ENCODE assay signal across 8 cellular contexts in genomic region chr14:24443053-24443683, GRCh38. TPM values are rescaled to one million over a fixed set of nuclear protein-coding genes. Genes with fewer than 3 reads are reported as not detected.
A peak's percentile ranks its signal among the peaks of the same experiment; 100 is the strongest.
DNase-seq lines count a peak whose midpoint lies in the region; ATAC-seq, FAIRE-seq and TF ChIP-seq lines count a peak whose summit lies in the region.

No MANE protein-coding gene starts in this region.

- H3K9me1 ChIP-seq in keratinocyte (ENCODE audit: control insufficient read depth, extremely low read depth, insufficient read depth, low read length): no peaks in the 10 kb centered on the region

- no peaks in the 10 kb centered on the region for H3K9me3 ChIP-seq in keratinocyte (ENCODE audit: control insufficient read depth, low read depth, low read length)

- peak overlapping the region; percentile 69 to 98 (median 97) for H3K4me3 ChIP-seq in keratinocyte (ENCODE audit: control insufficient read depth in 2 of 3, extremely low read depth in 1 of 3, insufficient read depth in 2 of 3, low read depth in 1 of 3, low read length in 3 of 3)

- H3K27ac ChIP-seq in keratinocyte (ENCODE audit: control insufficient read depth, insufficient read depth, low read length) (peak overlapping the region; percentile 90), temporal lobe (ENCODE audit: low read depth, low read length) (peak overlapping the region; percentile 98)

- CTCF ChIA-PET in activated CD4-positive, alpha-beta T cell treated with anti-CD3 and anti-CD28 coated beads for 36 hours (lab: Charles Lee): interaction anchor here (0.6 to 5.3 kb wide), 4 partner anchors 12 to 268 kb away, joined by 3 to 66 read pairs (median 21); partner anchors contain the start of genes CBLN3 and KHNYN

- H3K27me3 ChIP-seq in keratinocyte (ENCODE audit: control insufficient read depth, extremely low read depth, insufficient read depth, low read length): no peaks in the 10 kb centered on the region

- intact Hi-C loops in activated CD4-positive, alpha-beta T cell treated with anti-CD3 and anti-CD28 coated beads for 36 hours (cut with DNase I, micrococcal nuclease): loop anchor here (2.0 to 5.0 kb wide), 9 partner anchors 211 to 1141 kb away; partner anchors contain the start of genes GMPR2 (in 1 of the 2), MDP1 (in 1 of the 2), NEDD8 (in 1 of the 2) and NGDN (in 1 of the 2)

- FAIRE-seq in keratinocyte (lab: Jason Lieb, UNC): no peak

- POLR2A ChIA-PET in activated CD4-positive, alpha-beta T cell treated with anti-CD3 and anti-CD28 coated beads for 36 hours (lab: Charles Lee): interaction anchor here (0.7 to 5.4 kb wide), 2 partner anchors 12 to 231 kb away, joined by 3 to 50 read pairs; partner anchors contain the start of genes CBLN3 and KHNYN

- H3K4me2 ChIP-seq in keratinocyte (ENCODE audit: control insufficient read depth, extremely low read depth, insufficient read depth, low read depth, low read length): peak overlapping the region; percentile 97

- H3K36me3 ChIP-seq in keratinocyte (ENCODE audit: control insufficient read depth in 2 of 2, extremely low read depth in 1 of 2, insufficient read depth in 2 of 2, low read length in 2 of 2): peaks cover 20 to 38% of the 10 kb centered on the region in 2 experiments

- H2AFZ ChIP-seq in keratinocyte (ENCODE audit: control insufficient read depth, low read length): peak overlapping the region; percentile 86

- peaks cover 12% of the 10 kb centered on the region for H3K4me1 ChIP-seq in keratinocyte (ENCODE audit: control insufficient read depth, extremely low read depth, insufficient read depth, low read length)

- no peaks in the 10 kb centered on the region for H3K27me3 Mint-ChIP-seq in activated CD4-positive, alpha-beta T cell treated with anti-CD3 and anti-CD28 coated beads for 36 hours
- H3K27me3 Mint-ChIP-seq in activated naive CD8-positive, alpha-beta T cell treated with anti-CD3 and anti-CD28 coated beads for 36 hours: no peaks in the 10 kb centered on the region

- peaks cover 19% of the 10 kb centered on the region for H3K79me2 ChIP-seq in keratinocyte (ENCODE audit: control insufficient read depth, insufficient read depth, low read length)

- H3K9me3 Mint-ChIP-seq in activated CD4-positive, alpha-beta T cell treated with anti-CD3 and anti-CD28 coated beads for 36 hours (ENCODE audit: low read depth): no peaks in the 10 kb centered on the region
- H3K9me3 Mint-ChIP-seq in activated naive CD8-positive, alpha-beta T cell treated with anti-CD3 and anti-CD28 coated beads for 36 hours: no peaks in the 10 kb centered on the region

- peaks cover 45% of the 10 kb centered on the region for H3K36me3 Mint-ChIP-seq in activated CD4-positive, alpha-beta T cell treated with anti-CD3 and anti-CD28 coated beads for 36 hours (ENCODE audit: low read depth)
- H3K36me3 Mint-ChIP-seq in activated naive CD8-positive, alpha-beta T cell treated with anti-CD3 and anti-CD28 coated beads for 36 hours: peaks cover 54% of the 10 kb centered on the region

- peak overlapping the region; percentile 99 for H3K27ac Mint-ChIP-seq in activated CD4-positive, alpha-beta T cell treated with anti-CD3 and anti-CD28 coated beads for 36 hours
- peak overlapping the region; percentile 99 for H3K27ac Mint-ChIP-seq in activated naive CD8-positive, alpha-beta T cell treated with anti-CD3 and anti-CD28 coated beads for 36 hours

- peaks cover 36% of the 10 kb centered on the region for H3K4me1 Mint-ChIP-seq in activated CD4-positive, alpha-beta T cell treated with anti-CD3 and anti-CD28 coated beads for 36 hours
- H3K4me1 Mint-ChIP-seq in activated naive CD8-positive, alpha-beta T cell treated with anti-CD3 and anti-CD28 coated beads for 36 hours: peaks cover 39% of the 10 kb centered on the region

- dilution Hi-C loops in keratinocyte (cut with MboI; ENCODE audit: extremely low pct_ligation_motif_present, low sequenced_read_pairs): no loop called here

- H3K9ac ChIP-seq in keratinocyte (ENCODE audit: control insufficient read depth, extremely low read depth, insufficient read depth, low read length): peak overlapping the region; percentile 90

- TF ChIP-seq CTCF in keratinocyte (optimal IDR thresholded peaks at IDR 0.05 in 1 of 3, IDR thresholded peaks at IDR 0.05 in 1 of 3, conservative IDR thresholded peaks at IDR 0.05 in 1 of 3; ENCODE audit: extremely low read depth in 1 of 3, insufficient read depth in 2 of 3, low read length in 3 of 3): no peak

- H4K20me1 ChIP-seq in keratinocyte (ENCODE audit: control insufficient read depth, extremely low read depth, insufficient read depth, low read length): no peaks in the 10 kb centered on the region

- DNase-seq in activated CD4-positive, alpha-beta T cell treated with anti-CD3 and anti-CD28 coated beads for 36 hours: no peak
- no peak for DNase-seq in activated CD4-positive, alpha-beta T cell treated with anti-CD3 and anti-CD28 coated beads for 1 hour
- no peak for DNase-seq in activated naive CD8-positive, alpha-beta T cell treated with anti-CD3 and anti-CD28 coated beads for 36 hours
- DNase-seq in keratinocyte (ENCODE audit: low read depth, low spot score): no peak

- no peak for ATAC-seq in activated CD4-positive, alpha-beta T cell treated with anti-CD3 and anti-CD28 coated beads for 36 hours
- ATAC-seq in HG03045 (IDR thresholded peaks at IDR 0.05; ENCODE audit: unreplicated experiment) (no peak), GM21825 (IDR thresholded peaks at IDR 0.05; ENCODE audit: unreplicated experiment) (no peak), HG03457 (IDR thresholded peaks at IDR 0.05; ENCODE audit: unreplicated experiment) (no peak)

- H3K4me3 Mint-ChIP-seq in activated CD4-positive, alpha-beta T cell treated with anti-CD3 and anti-CD28 coated beads for 36 hours: peak overlapping the region; percentile 97
- H3K4me3 Mint-ChIP-seq in activated naive CD8-positive, alpha-beta T cell treated with anti-CD3 and anti-CD28 coated beads for 36 hours: peak overlapping the region; percentile 97

RNA-seq across cellular contexts. Expression of gene SDR39U1, which starts 0.6 kb away (rescaled TPM):
- 10 to 100 TPM; 40.9 to 47.8 TPM for total RNA-seq in activated CD4-positive, alpha-beta T cell treated with anti-CD3 and anti-CD28 coated beads for 36 hours
- 10 to 100 TPM; 57.8 to 59.0 TPM for total RNA-seq in activated naive CD8-positive, alpha-beta T cell treated with anti-CD3 and anti-CD28 coated beads for 36 hours
- polyA plus RNA-seq in keratinocyte: 25.3 to 31.1 TPM (median 27.4 TPM) in 3 replicates
- 1.6 TPM for polyA plus RNA-seq in keratinocyte (2011; ENCODE audit: low read depth)
- 12.9 and 25.7 TPM in 2 replicates for polyA plus RNA-seq in keratinocyte (2011; cell fraction: cytosol; rRNA removed)
- 82.1 and 87.4 TPM in 2 replicates for polyA plus RNA-seq in keratinocyte (2011; cell fraction: nucleus; rRNA removed)
- polyA plus RNA-seq in keratinocyte (2012; ENCODE audit: low replicate concordance): 23.7 and 29.3 TPM in 2 replicates
- polyA minus RNA-seq in keratinocyte: 7.9 to 14.1 TPM (median 8.1 TPM) in 3 replicates
- 14.2 TPM for polyA minus RNA-seq in keratinocyte (2011; cell fraction: cytosol; rRNA and poly(A)+ RNA removed)
- 7.8 and 9.8 TPM in 2 replicates for polyA minus RNA-seq in keratinocyte (2011; cell fraction: nucleus; rRNA and poly(A)+ RNA removed)
- 17.0 TPM for total RNA-seq in temporal lobe

RNA-seq across cellular contexts. Expression of gene KHNYN, which starts 13.4 kb away (rescaled TPM):
- total RNA-seq in activated CD4-positive, alpha-beta T cell treated with anti-CD3 and anti-CD28 coated beads for 36 hours: 10 to 100 TPM; 50.6 to 58.1 TPM
- 10 to 100 TPM; 47.3 to 48.7 TPM for total RNA-seq in activated naive CD8-positive, alpha-beta T cell treated with anti-CD3 and anti-CD28 coated beads for 36 hours
- polyA plus RNA-seq in keratinocyte: 20.4 to 26.0 TPM (median 25.6 TPM) in 3 replicates
- 11.0 TPM for polyA plus RNA-seq in keratinocyte (2011; ENCODE audit: low read depth)
- polyA plus RNA-seq in keratinocyte (2011; cell fraction: cytosol; rRNA removed): 19.1 and 19.4 TPM in 2 replicates
- 59.1 and 62.5 TPM in 2 replicates for polyA plus RNA-seq in keratinocyte (2011; cell fraction: nucleus; rRNA removed)
- 29.5 and 38.1 TPM in 2 replicates for polyA plus RNA-seq in keratinocyte (2012; ENCODE audit: low replicate concordance)
- polyA minus RNA-seq in keratinocyte: 30.4 to 55.1 TPM (median 36.3 TPM) in 3 replicates
- 18.2 TPM for polyA minus RNA-seq in keratinocyte (2011; cell fraction: cytosol; rRNA and poly(A)+ RNA removed)
- 30.8 and 40.9 TPM in 2 replicates for polyA minus RNA-seq in keratinocyte (2011; cell fraction: nucleus; rRNA and poly(A)+ RNA removed)
- total RNA-seq in temporal lobe: 13.0 TPM

RNA-seq across cellular contexts. Expression of gene CBLN3, which starts 13.7 kb away (rescaled TPM):
- 10 to 100 TPM; 11.6 to 12.2 TPM for total RNA-seq in activated CD4-positive, alpha-beta T cell treated with anti-CD3 and anti-CD28 coated beads for 36 hours
- 1 to 10 TPM; 5.5 to 6.4 TPM for total RNA-seq in activated naive CD8-positive, alpha-beta T cell treated with anti-CD3 and anti-CD28 coated beads for 36 hours
- 1.1 to 1.8 TPM (median 1.6 TPM) in 3 replicates for polyA plus RNA-seq in keratinocyte
- polyA plus RNA-seq in keratinocyte (2011; ENCODE audit: low read depth): 0.26 TPM
- polyA plus RNA-seq in keratinocyte (2011; cell fraction: cytosol; rRNA removed): 0.83 and 1.0 TPM in 2 replicates
- polyA plus RNA-seq in keratinocyte (2011; cell fraction: nucleus; rRNA removed): 7.6 and 8.3 TPM in 2 replicates
- polyA plus RNA-seq in keratinocyte (2012; ENCODE audit: low replicate concordance): 0.65 and 1.2 TPM in 2 replicates
- 0.26 to 1.6 TPM (median 0.59 TPM) in 3 replicates for polyA minus RNA-seq in keratinocyte
- not detected for polyA minus RNA-seq in keratinocyte (2011; cell fraction: cytosol; rRNA and poly(A)+ RNA removed)
- 0.32 and 1.1 TPM in 2 replicates for polyA minus RNA-seq in keratinocyte (2011; cell fraction: nucleus; rRNA and poly(A)+ RNA removed)
- total RNA-seq in temporal lobe: 0.25 TPM

RNA-seq across cellular contexts. Expression of gene NYNRIN, which starts 44.4 kb away (rescaled TPM):
- under 1 TPM; 0.07 to 0.16 TPM for total RNA-seq in activated CD4-positive, alpha-beta T cell treated with anti-CD3 and anti-CD28 coated beads for 36 hours
- under 1 TPM; 0.08 to 0.10 TPM for total RNA-seq in activated naive CD8-positive, alpha-beta T cell treated with anti-CD3 and anti-CD28 coated beads for 36 hours
- polyA plus RNA-seq in keratinocyte: 4.9 to 9.0 TPM (median 6.5 TPM) in 3 replicates
- polyA plus RNA-seq in keratinocyte (2011; ENCODE audit: low read depth): 1.2 TPM
- polyA plus RNA-seq in keratinocyte (2011; cell fraction: cytosol; rRNA removed): 3.4 and 4.3 TPM in 2 replicates
- 22.8 and 30.1 TPM in 2 replicates for polyA plus RNA-seq in keratinocyte (2011; cell fraction: nucleus; rRNA removed)
- 4.4 and 6.6 TPM in 2 replicates for polyA plus RNA-seq in keratinocyte (2012; ENCODE audit: low replicate concordance)
- polyA minus RNA-seq in keratinocyte: 10.8 to 22.1 TPM (median 18.5 TPM) in 3 replicates
- 10.9 TPM for polyA minus RNA-seq in keratinocyte (2011; cell fraction: cytosol; rRNA and poly(A)+ RNA removed)
- 25.7 and 35.4 TPM in 2 replicates for polyA minus RNA-seq in keratinocyte (2011; cell fraction: nucleus; rRNA and poly(A)+ RNA removed)
- 14.5 TPM for total RNA-seq in temporal lobe
